In the genomic region with DNA sequence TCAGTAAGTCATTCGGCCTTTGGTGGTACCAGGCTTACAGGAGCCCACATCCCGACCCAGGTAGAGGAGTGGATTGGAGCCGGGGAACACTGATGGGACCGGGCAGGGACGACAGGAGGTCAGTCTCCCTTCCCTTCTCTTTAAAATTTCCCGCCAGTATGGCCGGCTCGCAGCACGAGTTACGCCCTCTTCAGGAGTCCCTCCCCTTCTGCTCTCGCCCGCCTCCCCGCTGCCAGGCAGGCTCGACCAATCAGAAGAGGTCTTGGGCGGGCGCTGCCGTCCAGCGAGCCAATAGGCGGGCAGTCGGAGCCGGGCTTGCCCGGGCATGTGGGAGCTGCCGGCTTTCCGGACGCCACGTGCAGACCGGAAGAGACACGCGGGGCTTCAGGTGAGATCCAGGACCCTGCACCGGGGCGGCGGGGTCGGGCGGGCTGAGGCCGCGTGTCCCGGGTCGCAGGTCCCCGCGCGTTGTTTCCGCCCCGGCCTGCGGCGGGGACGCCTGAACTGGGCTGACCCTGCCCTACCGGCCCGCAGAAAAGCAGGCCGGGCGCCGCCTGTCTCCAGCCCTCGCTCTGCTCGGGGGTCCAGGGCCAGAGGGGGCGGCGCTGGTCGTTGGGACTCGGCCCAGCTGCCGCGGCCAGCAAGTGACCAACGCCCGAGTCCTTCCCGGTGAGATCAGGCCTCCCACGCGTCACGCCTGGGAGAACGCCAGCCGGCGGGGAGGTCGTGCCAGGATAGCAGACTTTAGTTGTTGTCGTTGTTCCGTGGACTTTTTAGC, we compare ENCODE assay signal across 2 cellular contexts.
TF ChIP-seq lines count a peak whose summit lies in the region.

A gene with protein sequence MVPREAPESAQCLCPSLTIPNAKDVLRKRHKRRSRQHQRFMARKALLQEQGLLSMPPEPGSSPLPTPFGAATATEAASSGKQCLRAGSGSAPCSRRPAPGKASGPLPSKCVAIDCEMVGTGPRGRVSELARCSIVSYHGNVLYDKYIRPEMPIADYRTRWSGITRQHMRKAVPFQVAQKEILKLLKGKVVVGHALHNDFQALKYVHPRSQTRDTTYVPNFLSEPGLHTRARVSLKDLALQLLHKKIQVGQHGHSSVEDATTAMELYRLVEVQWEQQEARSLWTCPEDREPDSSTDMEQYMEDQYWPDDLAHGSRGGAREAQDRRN (plus strand): TSS at position 346 of the 778 bp plus-strand sequence. CDS start 4,870 bp downstream, outside the sequence.

TF ChIP-seq in IMR-90, 13 proteins besides CTCF, POLR2A, EP300 and RAD21:
- TF ChIP-seq MAZ (IDR thresholded peaks at IDR 0.05; ENCODE audit: borderline replicate concordance, low read depth, low read length) (peak; percentile 3; the same call in 1 of the 2 replicates), RCOR1 (IDR thresholded peaks at IDR 0.05; ENCODE audit: insufficient replicate concordance, low read length) (no peak), CHD1 (IDR thresholded peaks at IDR 0.05; ENCODE audit: low read depth, low read length) (no peak), BHLHE40 (IDR thresholded peaks at IDR 0.05; ENCODE audit: low read depth, low read length) (peak; percentile 22; the same call in 1 of the 2 replicates), MXI1 (IDR thresholded peaks at IDR 0.05; ENCODE audit: borderline replicate concordance, low read depth, low read length) (peak; percentile 99), RFX5 (IDR thresholded peaks at IDR 0.05; ENCODE audit: low read depth, low read length) (no peak), CEBPB (IDR thresholded peaks at IDR 0.05; ENCODE audit: low read depth, low read length) (no peak), FOS (IDR thresholded peaks at IDR 0.05; ENCODE audit: low read depth, low read length) (peak; percentile 40; the same call in 1 of the 2 replicates), MAFK (IDR thresholded peaks at IDR 0.05; ENCODE audit: low read depth, low read length) (no peak), NFE2L2 (IDR thresholded peaks at IDR 0.05; ENCODE audit: low read depth, low read length) (no peak), SMC3 (IDR thresholded peaks at IDR 0.05; ENCODE audit: low read depth, low read length) (no peak)
- TF ChIP-seq, protein P1, sequence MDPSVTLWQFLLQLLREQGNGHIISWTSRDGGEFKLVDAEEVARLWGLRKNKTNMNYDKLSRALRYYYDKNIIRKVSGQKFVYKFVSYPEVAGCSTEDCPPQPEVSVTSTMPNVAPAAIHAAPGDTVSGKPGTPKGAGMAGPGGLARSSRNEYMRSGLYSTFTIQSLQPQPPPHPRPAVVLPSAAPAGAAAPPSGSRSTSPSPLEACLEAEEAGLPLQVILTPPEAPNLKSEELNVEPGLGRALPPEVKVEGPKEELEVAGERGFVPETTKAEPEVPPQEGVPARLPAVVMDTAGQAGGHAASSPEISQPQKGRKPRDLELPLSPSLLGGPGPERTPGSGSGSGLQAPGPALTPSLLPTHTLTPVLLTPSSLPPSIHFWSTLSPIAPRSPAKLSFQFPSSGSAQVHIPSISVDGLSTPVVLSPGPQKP (IDR thresholded peaks at IDR 0.05; ENCODE audit: borderline replicate concordance, low read depth, low read length) = no peak
- TF ChIP-seq, protein P2, sequence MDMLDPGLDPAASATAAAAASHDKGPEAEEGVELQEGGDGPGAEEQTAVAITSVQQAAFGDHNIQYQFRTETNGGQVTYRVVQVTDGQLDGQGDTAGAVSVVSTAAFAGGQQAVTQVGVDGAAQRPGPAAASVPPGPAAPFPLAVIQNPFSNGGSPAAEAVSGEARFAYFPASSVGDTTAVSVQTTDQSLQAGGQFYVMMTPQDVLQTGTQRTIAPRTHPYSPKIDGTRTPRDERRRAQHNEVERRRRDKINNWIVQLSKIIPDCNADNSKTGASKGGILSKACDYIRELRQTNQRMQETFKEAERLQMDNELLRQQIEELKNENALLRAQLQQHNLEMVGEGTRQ (IDR thresholded peaks at IDR 0.05; ENCODE audit: low read depth, low read length) = peak; percentile 63

TF ChIP-seq in endothelial cell of umbilical vein, 7 proteins besides CTCF, POLR2A, EP300 and RAD21:
- TF ChIP-seq GATA2 (IDR thresholded peaks at IDR 0.05; ENCODE audit: insufficient read depth, insufficient read length, low read depth, low read length) = no peak
- no peak for TF ChIP-seq MYC (IDR thresholded peaks at IDR 0.05; ENCODE audit: low read depth, low read length)
- TF ChIP-seq, protein P3, sequence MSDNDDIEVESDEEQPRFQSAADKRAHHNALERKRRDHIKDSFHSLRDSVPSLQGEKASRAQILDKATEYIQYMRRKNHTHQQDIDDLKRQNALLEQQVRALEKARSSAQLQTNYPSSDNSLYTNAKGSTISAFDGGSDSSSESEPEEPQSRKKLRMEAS (IDR thresholded peaks at IDR 0.05; ENCODE audit: insufficient read depth, insufficient read length) = peak; percentile 87
- TF ChIP-seq POLR2AphosphoS5 (IDR thresholded peaks at IDR 0.05; ENCODE audit: insufficient read depth, low read depth, low read length) = peak; percentile 84
